Comparison of ENCODE assay signal across 34 cellular contexts in genomic region chr7:46507601-46508000, GRCh38.
"Had no signal": no experiment of that assay in that cellular context is flagged by ENCODE, and none has a peak within 500 bp of the region (broad histone marks: within the 10 kb centered on the region; RNA-seq: fewer than 3 reads in every experiment).

No MANE protein-coding gene starts in this region.

- FAIRE-seq: endometrium, endothelial cell of umbilical vein had no signal

- DNase-seq: activated CD4-positive, alpha-beta memory T cell treated with anti-CD3 and anti-CD28 coated beads for 36 hours; activated CD4-positive, alpha-beta T cell treated with anti-CD3 and anti-CD28 coated beads for 36 hours; activated CD4-positive, alpha-beta T cell treated with anti-CD3 and anti-CD28 coated beads, Interleukin-2, amount 10 ng/mL, durations not matched to agents 24 days and 14 days; activated CD4-positive, CD25-positive, alpha-beta regulatory T cell; activated CD4-positive, CD25-positive, alpha-beta regulatory T cell treated with anti-CD3 and anti-CD28 coated beads, Interleukin-2, amount 50 U/mL, for 72 hours; activated CD8-positive, alpha-beta memory T cell treated with anti-CD3 and anti-CD28 coated beads, Interleukin-2, amount 10 ng/mL, durations not matched to agents 7 days and 5 days; activated CD8-positive, alpha-beta memory T cell treated with anti-CD3 and anti-CD28 coated beads, Interleukin-2, amount 50 U/mL, for 4 hours; activated CD8-positive, alpha-beta T cell treated with anti-CD3 and anti-CD28 coated beads, Interleukin-2, amount 10 ng/mL, durations not matched to agents 7 days and 5 days; activated effector memory CD4-positive, alpha-beta T cell treated with anti-CD3 and anti-CD28 coated beads, Interleukin-2, amount 50 U/mL, for 16 hours; activated naive CD4-positive, alpha-beta T cell treated with anti-CD3 and anti-CD28 coated beads for 36 hours; activated naive CD8-positive, alpha-beta T cell treated with anti-CD3 and anti-CD28 coated beads for 36 hours; activated T-cell treated with anti-CD3 and anti-CD28 coated beads, Interleukin-2, amount 50 U/mL, for 1 hour; activated T-cell treated with anti-CD3 and anti-CD28 coated beads, Interleukin-2, amount 50 U/mL, for 48 hours; central memory CD4-positive, alpha-beta T cell; cerebellar nuclear complex; colonic mucosa; effector CD8-positive, alpha-beta T cell; esophagus squamous epithelium; foreskin melanocyte; T-helper 1 cell; T-helper 17 cell; T1000 had no signal

- H3K36me3 Mint-ChIP-seq: activated CD4-positive, alpha-beta memory T cell treated with anti-CD3 and anti-CD28 coated beads for 36 hours; activated CD8-positive, alpha-beta memory T cell treated with anti-CD3 and anti-CD28 coated beads, Interleukin-2, amount 10 ng/mL, durations not matched to agents 7 days and 5 days; activated naive CD4-positive, alpha-beta T cell treated with anti-CD3 and anti-CD28 coated beads, Interleukin-2, amount 50 U/mL, for 24 hours; activated naive CD8-positive, alpha-beta T cell treated with anti-CD3 and anti-CD28 coated beads for 36 hours; brain had no signal

- H3K36me3 ChIP-seq: ascending aorta, breast epithelium, cardiac muscle cell, colonic mucosa, esophagus squamous epithelium, gastroesophageal sphincter had no signal

- H3K27ac ChIP-seq: ascending aorta, breast epithelium, cardiac muscle cell, colonic mucosa, epithelial cell of prostate, esophagus squamous epithelium, gastroesophageal sphincter had no signal

- H3K4me3 ChIP-seq: ascending aorta, breast epithelium, cardiac muscle cell, colonic mucosa, esophagus squamous epithelium, gastroesophageal sphincter had no signal

- H3K4me3 Mint-ChIP-seq: activated CD4-positive, alpha-beta memory T cell treated with anti-CD3 and anti-CD28 coated beads for 36 hours; activated CD4-positive, alpha-beta T cell treated with anti-CD3 and anti-CD28 coated beads for 36 hours; activated CD4-positive, alpha-beta T cell treated with anti-CD3 and anti-CD28 coated beads, Interleukin-2, amount 10 ng/mL, durations not matched to agents 24 days and 14 days; activated CD8-positive, alpha-beta memory T cell treated with anti-CD3 and anti-CD28 coated beads, Interleukin-2, amount 10 ng/mL, durations not matched to agents 7 days and 5 days; activated CD8-positive, alpha-beta T cell treated with anti-CD3 and anti-CD28 coated beads, Interleukin-2, amount 10 ng/mL, durations not matched to agents 7 days and 5 days; activated naive CD4-positive, alpha-beta T cell treated with anti-CD3 and anti-CD28 coated beads for 36 hours; activated naive CD4-positive, alpha-beta T cell treated with anti-CD3 and anti-CD28 coated beads, Interleukin-2, amount 50 U/mL, for 24 hours; activated naive CD8-positive, alpha-beta T cell treated with anti-CD3 and anti-CD28 coated beads for 36 hours; activated T-helper 1 cell treated with anti-CD3 and anti-CD28 coated beads, Interleukin-12 subunit alpha, Interleukin-12 subunit beta, Interleukin-2, Interleukin-4 antibody, amounts not matched to agents 30 ng/mL and 10 ng/mL and 1 ng/mL, durations not matched to agents 14 hours and 24 hours and 36 hours; brain; T-helper 17 cell; T-helper 2 cell treated with Interferon-gamma antibody and Interleukin-4, amounts not matched to agents 5 μg/mL and 100 μg/mL, for 36 hours had no signal

- H3K27me3 Mint-ChIP-seq: activated CD4-positive, alpha-beta memory T cell treated with anti-CD3 and anti-CD28 coated beads for 36 hours; activated CD4-positive, alpha-beta T cell treated with anti-CD3 and anti-CD28 coated beads for 36 hours; activated CD4-positive, alpha-beta T cell treated with anti-CD3 and anti-CD28 coated beads, Interleukin-2, amount 10 ng/mL, durations not matched to agents 24 days and 14 days; activated CD8-positive, alpha-beta memory T cell treated with anti-CD3 and anti-CD28 coated beads, Interleukin-2, amount 10 ng/mL, durations not matched to agents 7 days and 5 days; activated naive CD4-positive, alpha-beta T cell treated with anti-CD3 and anti-CD28 coated beads, Interleukin-2, amount 50 U/mL, for 24 hours; activated naive CD8-positive, alpha-beta T cell treated with anti-CD3 and anti-CD28 coated beads for 36 hours; brain; T-helper 17 cell had no signal

- ATAC-seq: activated CD4-positive, alpha-beta T cell treated with anti-CD3 and anti-CD28 coated beads for 36 hours; activated CD8-positive, alpha-beta memory T cell treated with anti-CD3 and anti-CD28 coated beads, Interleukin-2, amount 10 ng/mL, durations not matched to agents 7 days and 5 days; activated CD8-positive, alpha-beta T cell treated with anti-CD3 and anti-CD28 coated beads, Interleukin-2, amount 10 ng/mL, durations not matched to agents 7 days and 5 days; gastroesophageal sphincter; T-helper 17 cell had no signal

- H3K27ac Mint-ChIP-seq: activated CD4-positive, alpha-beta memory T cell treated with anti-CD3 and anti-CD28 coated beads for 36 hours; activated CD4-positive, alpha-beta T cell treated with anti-CD3 and anti-CD28 coated beads for 36 hours; activated CD4-positive, alpha-beta T cell treated with anti-CD3 and anti-CD28 coated beads, Interleukin-2, amount 10 ng/mL, durations not matched to agents 24 days and 14 days; activated CD8-positive, alpha-beta memory T cell treated with anti-CD3 and anti-CD28 coated beads, Interleukin-2, amount 10 ng/mL, durations not matched to agents 7 days and 5 days; activated CD8-positive, alpha-beta T cell treated with anti-CD3 and anti-CD28 coated beads, Interleukin-2, amount 10 ng/mL, durations not matched to agents 7 days and 5 days; activated naive CD4-positive, alpha-beta T cell treated with anti-CD3 and anti-CD28 coated beads for 36 hours; activated naive CD4-positive, alpha-beta T cell treated with anti-CD3 and anti-CD28 coated beads, Interleukin-2, amount 50 U/mL, for 24 hours; activated naive CD8-positive, alpha-beta T cell treated with anti-CD3 and anti-CD28 coated beads for 36 hours; activated T-helper 1 cell treated with anti-CD3 and anti-CD28 coated beads, Interleukin-12 subunit alpha, Interleukin-12 subunit beta, Interleukin-2, Interleukin-4 antibody, amounts not matched to agents 30 ng/mL and 10 ng/mL and 1 ng/mL, durations not matched to agents 14 hours and 24 hours and 36 hours; activated T-helper 2 cell treated with anti-CD3 and anti-CD28 coated beads, Interferon-gamma antibody, Interleukin-2, Interleukin-4, amounts not matched to agents 10 μg/mL and 5 μg/mL and 100 μg/mL, durations not matched to agents 14 hours and 24 hours and 36 hours; T-helper 17 cell; T-helper 2 cell treated with Interferon-gamma antibody and Interleukin-4, amounts not matched to agents 5 μg/mL and 100 μg/mL, for 36 hours had no signal

- H3K9me3 Mint-ChIP-seq: activated CD4-positive, alpha-beta T cell treated with anti-CD3 and anti-CD28 coated beads, Interleukin-2, amount 10 ng/mL, durations not matched to agents 24 days and 14 days had no signal

- H3K4me1 Mint-ChIP-seq: activated CD4-positive, alpha-beta T cell treated with anti-CD3 and anti-CD28 coated beads for 36 hours; activated CD4-positive, alpha-beta T cell treated with anti-CD3 and anti-CD28 coated beads, Interleukin-2, amount 10 ng/mL, durations not matched to agents 24 days and 14 days; activated CD8-positive, alpha-beta memory T cell treated with anti-CD3 and anti-CD28 coated beads, Interleukin-2, amount 10 ng/mL, durations not matched to agents 7 days and 5 days; activated naive CD4-positive, alpha-beta T cell treated with anti-CD3 and anti-CD28 coated beads, Interleukin-2, amount 50 U/mL, for 24 hours; activated naive CD8-positive, alpha-beta T cell treated with anti-CD3 and anti-CD28 coated beads for 36 hours; brain; T-helper 17 cell had no signal

- H3K4me1 ChIP-seq: ascending aorta, breast epithelium, colonic mucosa, esophagus squamous epithelium, gastroesophageal sphincter had no signal

- H3K9me3 ChIP-seq: colonic mucosa had no signal

- H3K27me3 ChIP-seq: ascending aorta, breast epithelium, cardiac muscle cell, colonic mucosa, esophagus squamous epithelium, gastroesophageal sphincter had no signal
